16 cellular contexts compared by ENCODE assay signal in genomic region chr16:85561248-85562101, GRCh38. TPM values are rescaled to one million over a fixed set of nuclear protein-coding genes. Genes with fewer than 3 reads are reported as not detected.
DNase-seq lines count a peak whose midpoint lies in the region; FAIRE-seq and TF ChIP-seq lines count a peak whose summit lies in the region.
"Had no signal": no experiment of that assay in that cellular context is flagged by ENCODE, and none has a peak within 500 bp of the region (broad histone marks: within the 10 kb centered on the region; RNA-seq: fewer than 3 reads in every experiment).

No MANE protein-coding gene starts in this region.

- H4K91ac ChIP-seq in H1 (replicated peaks; ENCODE audit: insufficient read length, low read length) = peak overlapping the region; percentile 25

- H2BK12ac ChIP-seq in H1 (ENCODE audit: low read depth, low read length) = peak overlapping the region; percentile 64; the same call in 1 of the 2 replicates

- H3K27me3 Mint-ChIP-seq in nephron (ENCODE audit: low read depth) = no peaks in the 10 kb centered on the region
- H3K27me3 Mint-ChIP-seq: activated T-cell treated with anti-CD3 and anti-CD28 coated beads, Interleukin-2, amount 50 U/mL, for 24 hours had no signal

- H3K4me1 ChIP-seq in NT2/D1 (ENCODE audit: insufficient read depth, insufficient read length) (peaks cover 39% of the 10 kb centered on the region), H1 (replicated peaks in 1 of 4; ENCODE audit: control insufficient read depth in 3 of 4, insufficient read depth in 4 of 4, low read length in 3 of 4) (peaks cover 6 to 44% (median 23%) of the 10 kb centered on the region in 4 experiments), transverse colon (peaks cover 48 to 94% (median 84%) of the 10 kb centered on the region in 4 donors), colonic mucosa (peaks cover 27% of the 10 kb centered on the region)

- peaks cover 4 to 21% of the 10 kb centered on the region in 2 experiments for H4K20me1 ChIP-seq in H1 (replicated peaks in 1 of 2; ENCODE audit: control insufficient read depth in 1 of 2, insufficient read depth in 2 of 2, low read length in 2 of 2)

- H3K27ac Mint-ChIP-seq in nephron = peak overlapping the region; percentile 80 to 90 (median 83)
- H3K27ac Mint-ChIP-seq: activated T-cell treated with anti-CD3 and anti-CD28 coated beads, Interleukin-2, amount 50 U/mL, for 24 hours; T-helper 2 cell treated with Interferon-gamma antibody and Interleukin-4, amounts not matched to agents 5 μg/mL and 100 μg/mL, for 36 hours had no signal

- H3K14ac ChIP-seq in H1 (ENCODE audit: insufficient read length) = no peak overlapping the region

- H2AFZ ChIP-seq in H1 (ENCODE audit: low read length) = no peak overlapping the region
- H2AFZ ChIP-seq: GM23248 had no signal

- peaks cover 10 to 63% of the 10 kb centered on the region in 2 experiments; a peak in 3 of 4 replicates for H3K79me2 ChIP-seq in H1 (ENCODE audit: control insufficient read depth in 1 of 2, insufficient read depth in 2 of 2, low read length in 2 of 2)

- no peak overlapping the region for H3K23ac ChIP-seq in H1 (ENCODE audit: insufficient read length)

- H2BK15ac ChIP-seq in H1 (ENCODE audit: low read length) = peak overlapping the region; percentile 92; the same call in 1 of the 2 replicates

- peak in 1 of 2 experiments; percentile 11; a peak in 1 of 4 replicates for TF ChIP-seq RAD21 in H1 (IDR thresholded peaks at IDR 0.05 in 1 of 2, conservative IDR thresholded peaks at IDR 0.05 in 1 of 2; ENCODE audit: low read depth in 2 of 2, low read length in 2 of 2)

- H3K4me1 Mint-ChIP-seq in nephron = peaks cover 72% of the 10 kb centered on the region

- in situ Hi-C loops in transverse colon (cut with MboI; ENCODE audit: low pct_ligation_motif_present in 1 of 4, low pct_unique_long_range_greater_than_20kb in 1 of 4, low sequenced_read_pairs in 3 of 4) = no loop called here

- POLR2A ChIA-PET in H1 (lab: Charles Lee; ENCODE audit: partially characterized antibody) = interaction anchor here (1.5 to 5.9 kb wide), 3 partner anchors 9 to 16 kb away, joined by 6 to 27 read pairs (median 9); no protein-coding TSS in a partner anchor

- H3K56ac ChIP-seq in H1 (replicated peaks; ENCODE audit: insufficient read length, low read depth, low read length) = no peak overlapping the region

- no peaks in the 10 kb centered on the region for H3K36me3 ChIP-seq in NT2/D1 (ENCODE audit: insufficient read depth, insufficient read length, low read length)
- H3K36me3 ChIP-seq in H1 (ENCODE audit: control insufficient read depth in 2 of 4, insufficient read depth in 4 of 4, low read length in 3 of 4) = no peaks in the 10 kb centered on the region
- H3K36me3 ChIP-seq in transverse colon = no peaks in the 10 kb centered on the region
- no peaks in the 10 kb centered on the region for H3K36me3 ChIP-seq in colonic mucosa
- H3K36me3 ChIP-seq: gastroesophageal sphincter had no signal

- H3K9ac ChIP-seq in NT2/D1 (ENCODE audit: insufficient read length, low read depth) (peak overlapping the region; percentile 17), H1 (replicated peaks in 1 of 4; ENCODE audit: extremely low read depth in 1 of 4, low read depth in 3 of 4, low read length in 3 of 4) (no peak overlapping the region), colonic mucosa (ENCODE audit: low read depth in 2 of 2, low read length in 2 of 2) (peak overlapping the region in 1 of 2 donors; percentile 82)
- H3K9ac ChIP-seq: GM23248 had no signal

- no peak overlapping the region for H4K5ac ChIP-seq in H1 (ENCODE audit: insufficient read length, low read depth, low read length)

- peak overlapping the region; percentile 58; the same call in 1 of the 2 replicates for H4K8ac ChIP-seq in H1 (ENCODE audit: extremely low read depth, insufficient read depth, low read length)

- H3K4ac ChIP-seq in H1 (replicated peaks; ENCODE audit: insufficient read length, low read depth, low read length) = peak overlapping the region; percentile 32

- H3K27me3 ChIP-seq in NT2/D1 (ENCODE audit: insufficient read depth, insufficient read length) = peaks cover 8% of the 10 kb centered on the region
- no peaks in the 10 kb centered on the region; a peak in 1 of 7 replicates for H3K27me3 ChIP-seq in H1 (replicated peaks in 1 of 4; ENCODE audit: control insufficient read depth in 3 of 4, extremely low read depth in 1 of 4, insufficient read depth in 3 of 4, low read length in 3 of 4)
- no peaks in the 10 kb centered on the region for H3K27me3 ChIP-seq in transverse colon
- no peaks in the 10 kb centered on the region for H3K27me3 ChIP-seq in colonic mucosa
- H3K27me3 ChIP-seq: gastroesophageal sphincter had no signal

- H3K4me2 ChIP-seq in H1 (ENCODE audit: insufficient read depth in 1 of 2, low read depth in 2 of 2, low read length in 2 of 2) = no peak overlapping the region

- peaks cover 8% of the 10 kb centered on the region for H3K23me2 ChIP-seq in H1 (ENCODE audit: low read depth, low read length)

- no peak for DNase-seq in NT2/D1 (ENCODE audit: low read depth, low spot score)
- peak in 1 of 2 experiments; percentile 50 for DNase-seq in H1 (ENCODE audit: low read depth in 1 of 2, low spot score in 2 of 2)
- no peak for DNase-seq in transverse colon
- no peak for DNase-seq in colonic mucosa
- DNase-seq in lower leg skin (ENCODE audit: low spot score in 2 of 2) = no peak
- DNase-seq in activated CD4-positive, alpha-beta T cell treated with anti-CD3 and anti-CD28 coated beads, Interleukin-2, amount 50 U/mL, for 1 hour = no peak
- DNase-seq: activated T-cell treated with anti-CD3 and anti-CD28 coated beads, Interleukin-2, amount 50 U/mL, for 24 hours; CD4-positive, CD25-positive, alpha-beta regulatory T cell; EL; GM23248; MV-4-11; NCI-H2081 treated with DMSO at 0.1 percent for 48 hours had no signal

- FAIRE-seq in H1 (lab: Jason Lieb, UNC) = no peak
- FAIRE-seq: urothelium cell line had no signal

- no peak overlapping the region for H3K4me3 ChIP-seq in NT2/D1 (ENCODE audit: insufficient read length, low read depth)
- H3K4me3 ChIP-seq in H1 (ENCODE audit: extremely low read depth in 1 of 4, insufficient read depth in 2 of 4, low read depth in 3 of 4, low read length in 4 of 4) = no peak overlapping the region
- no peak overlapping the region for H3K4me3 ChIP-seq in transverse colon
- no peak overlapping the region for H3K4me3 ChIP-seq in colonic mucosa
- no peak overlapping the region for H3K4me3 ChIP-seq in lower leg skin (ENCODE audit: low read depth, poor library complexity, severe bottlenecking)
- H3K4me3 ChIP-seq: gastroesophageal sphincter, GM23248 had no signal

- 84% methylated on average over 24 of the region's 24 CpGs; no CpG with 5 or more reads in 1 of the 2 experiments for WGBS in H1 (ENCODE audit: extremely low coverage in 1 of 2, insufficient coverage in 1 of 2, insufficient read length in 1 of 2, insufficient replicate concordance in 2 of 2, low coverage in 1 of 2, low lambda C conversion rate in 2 of 2, missing lambda C conversion rate in 1 of 2), 2 experiments
- WGBS in transverse colon (ENCODE audit: low coverage in 1 of 2), 2 donors = 79% methylated on average over 19 of the region's 24 CpGs; no CpG with 5 or more reads in 1 of the 2 donors
- 83 to 86% methylated on average over 19 to 24 of the region's 24 CpGs for WGBS in lower leg skin, 2 donors

- H3K36me3 Mint-ChIP-seq in nephron (ENCODE audit: low read depth) = peaks cover 5% of the 10 kb centered on the region
- H3K36me3 Mint-ChIP-seq: CD4-positive, CD25-positive, alpha-beta regulatory T cell had no signal

- no peak overlapping the region for H2BK5ac ChIP-seq in H1 (ENCODE audit: low read depth, low read length)

- peak overlapping the region in 2 of 3 experiments; percentile 7 to 23 for H3K4me3 Mint-ChIP-seq in nephron
- H3K4me3 Mint-ChIP-seq: activated T-cell treated with anti-CD3 and anti-CD28 coated beads, Interleukin-2, amount 50 U/mL, for 24 hours; T-helper 2 cell treated with Interferon-gamma antibody and Interleukin-4, amounts not matched to agents 5 μg/mL and 100 μg/mL, for 36 hours had no signal

- H3K9me3 ChIP-seq in NT2/D1 (ENCODE audit: insufficient read depth, low read length) (no peaks in the 10 kb centered on the region), H1 (ENCODE audit: insufficient read depth in 2 of 2, low read depth in 1 of 2, low read length in 1 of 2) (no peaks in the 10 kb centered on the region), transverse colon (no peaks in the 10 kb centered on the region), colonic mucosa (no peaks in the 10 kb centered on the region)
- H3K9me3 ChIP-seq: gastroesophageal sphincter had no signal

- H2BK20ac ChIP-seq in H1 (ENCODE audit: low read length) = 0 out of 2 replicates have a peak overlapping the region, but pooled peaks have one; percentile 24

- CTCF ChIA-PET in H1 (lab: Charles Lee; ENCODE audit: partially characterized antibody) = interaction anchor here (0.6 to 5.4 kb wide), 23 partner anchors 11 to 264 kb away, joined by 3 to 48 read pairs (median 4); no protein-coding TSS in a partner anchor

- TF ChIP-seq POLR2A in H1 (IDR thresholded peaks at IDR 0.05; ENCODE audit: control extremely low read depth in 1 of 2, low read depth in 2 of 2, low read length in 2 of 2) (no peak), transverse colon (IDR thresholded peaks at IDR 0.05) (no peak), lower leg skin (IDR thresholded peaks at IDR 0.05) (no peak)

- no peak overlapping the region; the same call in 1 of the 2 replicates for H2AK5ac ChIP-seq in H1 (ENCODE audit: low read depth, low read length)

- H3K27ac ChIP-seq in H1 (ENCODE audit: low read depth, low read length) (no peak overlapping the region), transverse colon (peak overlapping the region; percentile 81 to 98 (median 94)), colonic mucosa (no peak overlapping the region)
- H3K27ac ChIP-seq: GM23248 had no signal

- peak overlapping the region; percentile 52; the same call in 1 of the 2 replicates for H3K18ac ChIP-seq in H1 (ENCODE audit: extremely low read depth, low read length)

- H3K79me1 ChIP-seq in H1 (ENCODE audit: low read depth, low read length) = peaks cover 16% of the 10 kb centered on the region

- H2BK120ac ChIP-seq in H1 (replicated peaks; ENCODE audit: low read depth, low read length) = peak overlapping the region; percentile 10

- no peaks in the 10 kb centered on the region for H3K9me3 Mint-ChIP-seq in nephron
- H3K9me3 Mint-ChIP-seq: activated T-cell treated with anti-CD3 and anti-CD28 coated beads, Interleukin-2, amount 50 U/mL, for 24 hours; CD4-positive, CD25-positive, alpha-beta regulatory T cell; T-helper 2 cell treated with Interferon-gamma antibody and Interleukin-4, amounts not matched to agents 5 μg/mL and 100 μg/mL, for 36 hours had no signal

- intact Hi-C loops in transverse colon (cut with DNase I; ENCODE audit: low total_unique reads) (no loop called here), colonic mucosa (cut with DNase I) (no loop called here), lower leg skin (cut with DNase I; ENCODE audit: low total_unique reads) (no loop called here)

- TF ChIP-seq CTCF in H1 (IDR thresholded peaks at IDR 0.05; ENCODE audit: control extremely low read depth in 1 of 3, insufficient read depth in 1 of 3, low read depth in 1 of 3, low read length in 3 of 3) (peak in 1 of 3 experiments; percentile 6; a peak in 1 of 4 replicates), nephron (IDR thresholded peaks at IDR 0.05; ENCODE audit: unreplicated experiment in 3 of 3) (no peak), transverse colon (IDR thresholded peaks at IDR 0.05) (no peak), colonic mucosa (IDR thresholded peaks at IDR 0.05) (no peak), lower leg skin (IDR thresholded peaks at IDR 0.05) (no peak)

- TF ChIP-seq EP300 in H1 (IDR thresholded peaks at IDR 0.05; ENCODE audit: borderline replicate concordance in 1 of 2, low read depth in 2 of 2, low read length in 2 of 2) (no peak), transverse colon (IDR thresholded peaks at IDR 0.05; ENCODE audit: low read depth) (no peak)

RNA-seq across cellular contexts. Expression of gene GSE1, which starts 51.6 kb away (rescaled TPM):
- total RNA-seq in H1 (2021; fragmentation: NEBNext Ultra II Directional; extraction: Animal tissue kit (Norgen Biotek cat#: 25700)) = 65.6 and 66.2 TPM in 2 replicates
- polyA plus RNA-seq in H1 (2011; rRNA removed) = 26.0 and 40.0 TPM in 2 replicates
- polyA plus RNA-seq in H1 (2011; cell fraction: cytosol; rRNA removed) = 26.5 TPM
- 123 TPM for polyA plus RNA-seq in H1 (2011; cell fraction: nucleus; rRNA removed)
- 42.4 to 51.0 TPM (median 44.8 TPM) in 4 replicates for polyA plus RNA-seq in H1 (2012, experiment 1 of 2)
- 18.4 TPM for polyA plus RNA-seq in H1 (2012, experiment 2 of 2)
- polyA plus RNA-seq in H1 (2013, experiment 1 of 2) = 30.0 TPM
- 30.1 TPM for polyA plus RNA-seq in H1 (2013, experiment 2 of 2)
- polyA minus RNA-seq in H1 (2011; rRNA and poly(A)+ RNA removed) = 35.8 and 37.6 TPM in 2 replicates
- 76.6 TPM for polyA minus RNA-seq in H1 (2011; cell fraction: cytosol; rRNA and poly(A)+ RNA removed)
- 93.7 TPM for polyA minus RNA-seq in H1 (2011; cell fraction: nucleus; rRNA and poly(A)+ RNA removed)
- total RNA-seq in transverse colon (100 to 1,000 TPM; 100 to 139 (median 120) TPM), colonic mucosa (100 to 1,000 TPM in 1 of 2 donors, 10 to 100 TPM in 1; 79.2 to 103 TPM), lower leg skin (100 to 1,000 TPM in 1 of 4 donors, 10 to 100 TPM in 3; 62.9 to 113 (median 69.9) TPM)

Comparison
In these comparisons a context has a peak if more than half of its experiments do, and no peak if none do; other contexts are left out.
1. H3K27ac ChIP-seq: peak in transverse colon (4 of 4); none in H1 (single experiment) and colonic mucosa (single experiment).